In genomic region chr9:121055642-121056143, GRCh38 we compare ENCODE assay signal across 12 cellular contexts. TPM values are rescaled to one million over a fixed set of nuclear protein-coding genes. Genes with fewer than 3 reads are reported as not detected.
DNase-seq lines count a peak whose midpoint lies in the region; ATAC-seq and TF ChIP-seq lines count a peak whose summit lies in the region.
"Had no signal": no experiment of that assay in that cellular context is flagged by ENCODE, and none has a peak within 500 bp of the region (broad histone marks: within the 10 kb centered on the region; RNA-seq: fewer than 3 reads in every experiment).

No MANE protein-coding gene starts in this region.

- H3K4me3 Mint-ChIP-seq in activated naive CD4-positive, alpha-beta T cell treated with anti-CD3 and anti-CD28 coated beads, Interleukin-2, amount 10 ng/mL, durations not matched to agents 7 days and 5 days, result no peak overlapping the region
- H3K4me3 Mint-ChIP-seq in activated naive CD4-positive, alpha-beta T cell treated with anti-CD3 and anti-CD28 coated beads for 36 hours, result no peak overlapping the region
- no peak overlapping the region for H3K4me3 Mint-ChIP-seq in type B pancreatic cell
- H3K4me3 Mint-ChIP-seq: activated CD4-positive, alpha-beta T cell treated with anti-CD3 and anti-CD28 coated beads for 36 hours; CD4-positive, CD25-positive, alpha-beta regulatory T cell; nephron; stimulated activated naive CD8-positive, alpha-beta T cell treated with anti-CD3 and anti-CD28 coated beads, Interleukin-15, Interleukin-2, amounts not matched to agents 100 ng/mL and 50 ng/mL, for 24 hours had no signal

- H3K4me1 Mint-ChIP-seq in activated naive CD4-positive, alpha-beta T cell treated with anti-CD3 and anti-CD28 coated beads, Interleukin-2, amount 10 ng/mL, durations not matched to agents 7 days and 5 days, result peaks cover 2% of the 10 kb centered on the region
- H3K4me1 Mint-ChIP-seq in activated naive CD4-positive, alpha-beta T cell treated with anti-CD3 and anti-CD28 coated beads for 36 hours (ENCODE audit: low read depth), result no peaks in the 10 kb centered on the region
- no peaks in the 10 kb centered on the region for H3K4me1 Mint-ChIP-seq in type B pancreatic cell (ENCODE audit: unreplicated experiment)
- H3K4me1 Mint-ChIP-seq: activated CD4-positive, alpha-beta T cell treated with anti-CD3 and anti-CD28 coated beads for 36 hours had no signal

- H3F3A ChIP-seq in PC-9 (ENCODE audit: insufficient read depth, low read depth), result no peaks in the 10 kb centered on the region

- no peak overlapping the region for H3K4me3 ChIP-seq in PC-9

- no peaks in the 10 kb centered on the region for H3K36me3 Mint-ChIP-seq in activated naive CD4-positive, alpha-beta T cell treated with anti-CD3 and anti-CD28 coated beads, Interleukin-2, amount 10 ng/mL, durations not matched to agents 7 days and 5 days
- H3K36me3 Mint-ChIP-seq in activated naive CD4-positive, alpha-beta T cell treated with anti-CD3 and anti-CD28 coated beads for 36 hours (ENCODE audit: low read depth), result peaks cover 5% of the 10 kb centered on the region
- H3K36me3 Mint-ChIP-seq in type B pancreatic cell, result no peaks in the 10 kb centered on the region

- ATAC-seq in foreskin keratinocyte, result peak; percentile 85
- ATAC-seq: activated CD4-positive, alpha-beta T cell treated with anti-CD3 and anti-CD28 coated beads for 36 hours had no signal

- DNase-seq in activated naive CD4-positive, alpha-beta T cell treated with anti-CD3 and anti-CD28 coated beads, Interleukin-2, amount 10 ng/mL, durations not matched to agents 7 days and 5 days, result peak; percentile 26
- DNase-seq in activated naive CD4-positive, alpha-beta T cell treated with anti-CD3 and anti-CD28 coated beads for 36 hours, result no peak
- no peak for DNase-seq in PC-9
- DNase-seq in foreskin keratinocyte, result peak in 1 of 2 donors; percentile 7
- no peak for DNase-seq in type B pancreatic cell (ENCODE audit: extremely low spot score, unreplicated experiment)
- no peak for DNase-seq in OCI-M1 (lab: John Stamatoyannopoulos, UW)
- no peak for DNase-seq in NCI-H2029 (lab: John Stamatoyannopoulos, UW)
- DNase-seq in stimulated activated naive CD4-positive, alpha-beta T cell treated with Interleukin-2 at 50 U/mL for 16 hours (lab: John Stamatoyannopoulos, UW), result no peak
- DNase-seq: activated CD4-positive, alpha-beta T cell treated with anti-CD3 and anti-CD28 coated beads for 36 hours; CD4-positive, CD25-positive, alpha-beta regulatory T cell had no signal

- H3K4me2 ChIP-seq in PC-9, result no peak overlapping the region

- POLR2A ChIA-PET in PC-9 (lab: Charles Lee; ENCODE audit: unreplicated experiment), result no interaction called here

- H3K9me2 ChIP-seq in PC-9 (ENCODE audit: insufficient read depth), result no peaks in the 10 kb centered on the region

- CTCF ChIA-PET in activated naive CD4-positive, alpha-beta T cell treated with anti-CD3 and anti-CD28 coated beads, Interleukin-2, amount 10 ng/mL, durations not matched to agents 7 days and 5 days (lab: Charles Lee), result interaction anchor here (1.0 to 2.2 kb wide), 5 partner anchors 9 to 300 kb away, joined by 3 to 10 read pairs (median 3); no protein-coding TSS in a partner anchor
- CTCF ChIA-PET in activated naive CD4-positive, alpha-beta T cell treated with anti-CD3 and anti-CD28 coated beads for 36 hours (lab: Charles Lee), result interaction anchor here (0.6 to 1.4 kb wide), 4 partner anchors 9 to 299 kb away, joined by 3 to 5 read pairs (median 4); no protein-coding TSS in a partner anchor
- CTCF ChIA-PET in PC-9 (lab: Charles Lee), result interaction anchor here (0.5 kb wide), 1 partner anchor 12 kb away, joined by 4 read pairs; no protein-coding TSS in a partner anchor

- H3K27ac Mint-ChIP-seq in activated naive CD4-positive, alpha-beta T cell treated with anti-CD3 and anti-CD28 coated beads, Interleukin-2, amount 10 ng/mL, durations not matched to agents 7 days and 5 days, result no peak overlapping the region
- no peak overlapping the region for H3K27ac Mint-ChIP-seq in activated naive CD4-positive, alpha-beta T cell treated with anti-CD3 and anti-CD28 coated beads for 36 hours
- H3K27ac Mint-ChIP-seq in type B pancreatic cell, result no peak overlapping the region
- H3K27ac Mint-ChIP-seq: activated CD4-positive, alpha-beta T cell treated with anti-CD3 and anti-CD28 coated beads for 36 hours; CD4-positive, CD25-positive, alpha-beta regulatory T cell; nephron; stimulated activated naive CD8-positive, alpha-beta T cell treated with anti-CD3 and anti-CD28 coated beads, Interleukin-15, Interleukin-2, amounts not matched to agents 100 ng/mL and 50 ng/mL, for 24 hours had no signal

- H3K4me1 ChIP-seq in PC-9 (replicated peaks; ENCODE audit: insufficient read depth) (no peaks in the 10 kb centered on the region), foreskin keratinocyte (no peaks in the 10 kb centered on the region)

- TF ChIP-seq CTCF in PC-9 (conservative IDR thresholded peaks at IDR 0.05) (peak; percentile 55), foreskin keratinocyte (conservative IDR thresholded peaks at IDR 0.05) (peak; percentile 49), type B pancreatic cell (conservative IDR thresholded peaks at IDR 0.05) (peak; percentile 55)

- intact Hi-C loops in activated naive CD4-positive, alpha-beta T cell treated with anti-CD3 and anti-CD28 coated beads for 36 hours (cut with micrococcal nuclease), result no loop called here
- intact Hi-C loops in PC-9 (cut with micrococcal nuclease; ENCODE audit: unreplicated experiment), result no loop called here

- H4K20me1 ChIP-seq in PC-9 (ENCODE audit: insufficient read depth), result no peaks in the 10 kb centered on the region

- no peak overlapping the region for H2AFZ ChIP-seq in PC-9

- H3K79me2 ChIP-seq in PC-9 (ENCODE audit: low read depth), result no peaks in the 10 kb centered on the region

- no peaks in the 10 kb centered on the region for H3K9me3 ChIP-seq in PC-9 (ENCODE audit: insufficient read depth, low read depth)

- no peaks in the 10 kb centered on the region for H3K27me3 ChIP-seq in PC-9 (ENCODE audit: insufficient read depth, low read depth)
- H3K27me3 ChIP-seq in foreskin keratinocyte, result no peaks in the 10 kb centered on the region

- H3K9me3 Mint-ChIP-seq in activated naive CD4-positive, alpha-beta T cell treated with anti-CD3 and anti-CD28 coated beads, Interleukin-2, amount 10 ng/mL, durations not matched to agents 7 days and 5 days, result no peaks in the 10 kb centered on the region
- H3K9me3 Mint-ChIP-seq in activated naive CD4-positive, alpha-beta T cell treated with anti-CD3 and anti-CD28 coated beads for 36 hours, result no peaks in the 10 kb centered on the region
- H3K9me3 Mint-ChIP-seq in type B pancreatic cell, result no peaks in the 10 kb centered on the region
- H3K9me3 Mint-ChIP-seq: stimulated activated naive CD8-positive, alpha-beta T cell treated with anti-CD3 and anti-CD28 coated beads, Interleukin-15, Interleukin-2, amounts not matched to agents 100 ng/mL and 50 ng/mL, for 24 hours had no signal

- H3K36me3 ChIP-seq in PC-9 (ENCODE audit: low read depth), result no peaks in the 10 kb centered on the region

- no TSS peak for BruUV-seq in PC-9 (replicated peaks; lab: Mats Ljungman, UMichigan)

- H3K27ac ChIP-seq in PC-9 (no peak overlapping the region), foreskin keratinocyte (no peak overlapping the region)

- H3K27me3 Mint-ChIP-seq in activated naive CD4-positive, alpha-beta T cell treated with anti-CD3 and anti-CD28 coated beads, Interleukin-2, amount 10 ng/mL, durations not matched to agents 7 days and 5 days, result no peaks in the 10 kb centered on the region
- H3K27me3 Mint-ChIP-seq in activated naive CD4-positive, alpha-beta T cell treated with anti-CD3 and anti-CD28 coated beads for 36 hours (ENCODE audit: low read depth), result no peaks in the 10 kb centered on the region
- H3K27me3 Mint-ChIP-seq in type B pancreatic cell, result no peaks in the 10 kb centered on the region
- H3K27me3 Mint-ChIP-seq: activated CD4-positive, alpha-beta T cell treated with anti-CD3 and anti-CD28 coated beads for 36 hours; CD4-positive, CD25-positive, alpha-beta regulatory T cell; stimulated activated naive CD8-positive, alpha-beta T cell treated with anti-CD3 and anti-CD28 coated beads, Interleukin-15, Interleukin-2, amounts not matched to agents 100 ng/mL and 50 ng/mL, for 24 hours had no signal

RNA-seq across cellular contexts. Expression of gene C5, which starts 5.6 kb away (rescaled TPM):
- 1 to 10 TPM in 1 of 2 experiments, under 1 TPM in 1; 0.99 to 1.6 TPM for total RNA-seq in activated naive CD4-positive, alpha-beta T cell treated with anti-CD3 and anti-CD28 coated beads for 36 hours
- total RNA-seq in PC-9 (2021) (11.5 and 13.0 TPM in 2 replicates), foreskin keratinocyte (1.3 and 1.7 TPM in 2 replicates), type B pancreatic cell (ENCODE audit: low replicate concordance) (4.9 and 10.0 TPM in 2 replicates)
- polyA plus RNA-seq in foreskin keratinocyte, result 0.69 and 0.75 TPM in 2 replicates

RNA-seq across cellular contexts. Expression of gene CNTRL, which starts 19.1 kb away (rescaled TPM):
- 10 to 100 TPM; 59.4 to 63.6 TPM for total RNA-seq in activated naive CD4-positive, alpha-beta T cell treated with anti-CD3 and anti-CD28 coated beads for 36 hours
- total RNA-seq in PC-9 (2021) (41.6 and 44.9 TPM in 2 replicates), foreskin keratinocyte (10.5 and 11.1 TPM in 2 replicates), type B pancreatic cell (ENCODE audit: low replicate concordance) (10.4 and 20.9 TPM in 2 replicates)
- polyA plus RNA-seq in foreskin keratinocyte, result 3.2 and 3.8 TPM in 2 replicates
